8 cellular contexts compared by ENCODE assay signal in genomic region chr14:103546651-103547454, GRCh38. TPM values are rescaled to one million over a fixed set of nuclear protein-coding genes. Genes with fewer than 3 reads are reported as not detected.
DNase-seq lines count a peak whose midpoint lies in the region; ATAC-seq and TF ChIP-seq lines count a peak whose summit lies in the region.

No MANE protein-coding gene starts in this region.

- H3K9me3 ChIP-seq in mucosa of descending colon: no peaks in the 10 kb centered on the region

- H3K4me1 Mint-ChIP-seq in activated CD8-positive, alpha-beta T cell treated with anti-CD3 and anti-CD28 coated beads for 36 hours (ENCODE audit: low read depth): no peaks in the 10 kb centered on the region

- H3K27me3 Mint-ChIP-seq in activated CD8-positive, alpha-beta T cell treated with anti-CD3 and anti-CD28 coated beads for 36 hours: no peaks in the 10 kb centered on the region

- H3K4me1 ChIP-seq in mucosa of descending colon (ENCODE audit: low read depth): peaks cover 36% of the 10 kb centered on the region

- no peak overlapping the region for H3K4me3 Mint-ChIP-seq in activated CD8-positive, alpha-beta T cell treated with anti-CD3 and anti-CD28 coated beads for 36 hours

- DNase-seq in AG09309 (ENCODE audit: low read depth) (no peak), NCI-H510A (lab: John Stamatoyannopoulos, UW) (peak; percentile 68), dorsolateral prefrontal cortex (peak; percentile 77 to 94 (median 83)), mucosa of descending colon (peak; percentile 76 to 87 (median 83))
- peak; percentile 85 for DNase-seq in activated CD8-positive, alpha-beta T cell treated with anti-CD3 and anti-CD28 coated beads for 36 hours
- peak; percentile 89 for DNase-seq in stimulated activated CD8-positive, alpha-beta memory T cell treated with anti-CD3 and anti-CD28 coated beads, Interleukin-4, amount 100 ng/mL, for 48 hours

- H3K36me3 Mint-ChIP-seq in activated CD8-positive, alpha-beta T cell treated with anti-CD3 and anti-CD28 coated beads for 36 hours (ENCODE audit: low read depth): no peaks in the 10 kb centered on the region

- peak; percentile 54 for ATAC-seq in GM21619 (IDR thresholded peaks at IDR 0.05; ENCODE audit: unreplicated experiment)
- ATAC-seq in activated CD8-positive, alpha-beta T cell treated with anti-CD3 and anti-CD28 coated beads for 36 hours: peak; percentile 91
- peak; percentile 61 for ATAC-seq in mucosa of descending colon
- no peak for ATAC-seq in HG03521 (IDR thresholded peaks at IDR 0.05; ENCODE audit: unreplicated experiment)

- H3K27ac Mint-ChIP-seq in activated CD8-positive, alpha-beta T cell treated with anti-CD3 and anti-CD28 coated beads for 36 hours: no peak overlapping the region

- peak overlapping the region in 56 of 59 donors; percentile 1 to 99 (median 95) for H3K27ac ChIP-seq in dorsolateral prefrontal cortex

- no peak overlapping the region for H3K4me3 ChIP-seq in AG09309 (ENCODE audit: control insufficient read depth, low read depth, low read length)
- peak overlapping the region in 3 of 59 donors; percentile 3 to 24 (median 5) for H3K4me3 ChIP-seq in dorsolateral prefrontal cortex
- no peak overlapping the region for H3K4me3 ChIP-seq in mucosa of descending colon

- no peaks in the 10 kb centered on the region for H3K36me3 ChIP-seq in mucosa of descending colon (ENCODE audit: low read depth)

- POLR2A ChIA-PET in activated CD8-positive, alpha-beta T cell treated with anti-CD3 and anti-CD28 coated beads for 36 hours (lab: Charles Lee): interaction anchor here (0.6 to 1.4 kb wide), 3 partner anchors 9 to 15 kb away, joined by 3 to 5 read pairs (median 4); no protein-coding TSS in a partner anchor

- CTCF ChIA-PET in activated CD8-positive, alpha-beta T cell treated with anti-CD3 and anti-CD28 coated beads for 36 hours (lab: Charles Lee): interaction anchor here (0.6 to 3.6 kb wide), 11 partner anchors 10 to 48 kb away, joined by 3 to 19 read pairs (median 3); partner anchors contain the start of genes BAG5, COA8 and TRMT61A

- intact Hi-C loops in activated CD8-positive, alpha-beta T cell treated with anti-CD3 and anti-CD28 coated beads for 36 hours (cut with micrococcal nuclease): no loop called here
- intact Hi-C loops in dorsolateral prefrontal cortex (cut with DNase I): loop anchor here (1.0 to 10.0 kb wide), 3 partner anchors 29 to 152 kb away; no protein-coding TSS in a partner anchor
- intact Hi-C loops in mucosa of descending colon (cut with DNase I, micrococcal nuclease): loop anchor here in 1 of 2 donors (5.0 kb wide), 1 partner anchor 45 kb away; no protein-coding TSS in a partner anchor

- TF ChIP-seq CTCF in AG09309 (IDR thresholded peaks at IDR 0.05; ENCODE audit: control insufficient read depth, insufficient read depth, low read depth, low read length, missing control alignments) (peak; percentile 85), dorsolateral prefrontal cortex (IDR thresholded peaks at IDR 0.05 in 54 of 56, conservative IDR thresholded peaks at IDR 0.05 in 2 of 56; ENCODE audit: low read depth in 1 of 56, partially characterized antibody in 56 of 56) (peak; percentile 73 to 100 (median 97)), mucosa of descending colon (IDR thresholded peaks at IDR 0.05) (peak; percentile 84)
- peak; percentile 98 for TF ChIP-seq CTCF in activated CD8-positive, alpha-beta T cell treated with anti-CD3 and anti-CD28 coated beads for 36 hours (IDR thresholded peaks at IDR 0.05)

- H3K27me3 ChIP-seq in dorsolateral prefrontal cortex: no peaks in the 10 kb centered on the region

- no peaks in the 10 kb centered on the region for H3K9me3 Mint-ChIP-seq in activated CD8-positive, alpha-beta T cell treated with anti-CD3 and anti-CD28 coated beads for 36 hours

RNA-seq across cellular contexts. Expression of gene BAG5, which starts 15.6 kb away (rescaled TPM):
- 10 to 100 TPM; 28.8 to 29.6 TPM for total RNA-seq in activated CD8-positive, alpha-beta T cell treated with anti-CD3 and anti-CD28 coated beads for 36 hours
- total RNA-seq in dorsolateral prefrontal cortex (10 to 100 TPM; 25.3 to 45.6 (median 35.3) TPM), mucosa of descending colon (10 to 100 TPM; 26.1 to 29.9 (median 28.0) TPM)

RNA-seq across cellular contexts. Expression of gene COA8, which starts 15.9 kb away (rescaled TPM):
- 10 to 100 TPM; 40.3 to 45.6 TPM for total RNA-seq in activated CD8-positive, alpha-beta T cell treated with anti-CD3 and anti-CD28 coated beads for 36 hours
- total RNA-seq in dorsolateral prefrontal cortex (10 to 100 TPM; 21.7 to 47.0 (median 35.6) TPM), mucosa of descending colon (10 to 100 TPM; 29.3 to 47.3 (median 36.5) TPM)

RNA-seq across cellular contexts. Expression of gene TRMT61A, which starts 17.9 kb away (rescaled TPM):
- total RNA-seq in activated CD8-positive, alpha-beta T cell treated with anti-CD3 and anti-CD28 coated beads for 36 hours: 1 to 10 TPM; 9.9 TPM
- 10 to 100 TPM in 119 of 120 experiments, 1 to 10 TPM in 1; 9.8 to 20.3 (median 14.3) TPM for total RNA-seq in dorsolateral prefrontal cortex
- 10 to 100 TPM; 10.2 to 23.7 (median 10.5) TPM for total RNA-seq in mucosa of descending colon

RNA-seq across cellular contexts. Expression of gene CKB, which starts 24.2 kb away (rescaled TPM):
- total RNA-seq in activated CD8-positive, alpha-beta T cell treated with anti-CD3 and anti-CD28 coated beads for 36 hours: 1 to 10 TPM; 5.8 to 9.1 TPM
- total RNA-seq in dorsolateral prefrontal cortex (1,000 to 10,000 TPM; 1,109 to 2,418 (median 1,592) TPM), mucosa of descending colon (1,000 to 10,000 TPM; 1,316 to 3,346 (median 2,079) TPM)
